1 cellular context compared by ENCODE assay signal in genomic region chr1:116417678-116418077, GRCh38.
TF ChIP-seq lines count a peak whose summit lies in the region.

No MANE protein-coding gene starts in this region.

TF ChIP-seq in endothelial cell of umbilical vein, 7 proteins besides CTCF, POLR2A, EP300 and RAD21:
- TF ChIP-seq JUN (IDR thresholded peaks at IDR 0.05; ENCODE audit: borderline replicate concordance, insufficient read depth, insufficient read length, low read depth): no peak
- no peak for TF ChIP-seq MAX (IDR thresholded peaks at IDR 0.05; ENCODE audit: insufficient read depth, insufficient read length)
- TF ChIP-seq GATA2 (IDR thresholded peaks at IDR 0.05; ENCODE audit: insufficient read depth, insufficient read length, low read depth, low read length): no peak
- no peak for TF ChIP-seq FOS (IDR thresholded peaks at IDR 0.05; ENCODE audit: borderline replicate concordance, insufficient read depth, low read length)
- TF ChIP-seq MYC (IDR thresholded peaks at IDR 0.05; ENCODE audit: low read depth, low read length): no peak
- no peak for TF ChIP-seq POLR2AphosphoS5 (IDR thresholded peaks at IDR 0.05; ENCODE audit: insufficient read depth, low read depth, low read length)
- TF ChIP-seq EZH2 (IDR thresholded peaks at IDR 0.05; ENCODE audit: borderline replicate concordance, low read depth, low read length, severe bottlenecking): no peak
TF ChIP-seq in endothelial cell of umbilical vein: peak in this region for 0.
